In the genomic region with DNA sequence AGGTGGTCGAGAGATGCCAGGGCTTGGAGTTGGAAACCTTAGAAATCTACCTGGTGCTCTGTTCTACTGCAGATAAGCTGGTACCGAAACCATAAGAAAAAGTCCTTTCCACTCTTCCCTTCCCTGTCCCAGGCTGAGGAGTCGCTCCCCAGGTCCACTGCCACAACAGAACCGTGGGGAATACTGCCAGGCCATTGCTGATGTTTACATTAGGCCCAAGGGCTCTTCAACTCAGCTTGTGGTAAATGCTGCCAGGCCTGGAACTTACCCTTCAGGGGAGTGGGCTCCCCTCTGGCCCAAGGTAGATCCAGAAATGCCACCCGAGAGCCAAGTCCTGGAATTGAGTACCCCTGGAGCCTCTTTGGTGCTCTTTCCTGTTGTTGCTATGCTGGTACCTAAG, we compare ENCODE assay signal across 27 cellular contexts.
"Had no signal": no experiment of that assay in that cellular context is flagged by ENCODE, and none has a peak within 500 bp of the region (broad histone marks: within the 10 kb centered on the region; RNA-seq: fewer than 3 reads in every experiment).

No MANE protein-coding gene starts in this region.

- H3K27me3 ChIP-seq: colonic mucosa, gastrocnemius medialis, neural progenitor cell, sigmoid colon, spleen, suprapubic skin had no signal

- H3K4me3 Mint-ChIP-seq: dendritic cell treated with granulocyte-macrophage colony-stimulating factor and Interleukin-4, amounts not matched to agents 40 ng/mL and 50 ng/mL, for 4 days; endodermal cell; naive thymus-derived CD4-positive, alpha-beta T cell; nephron; neural progenitor cell; stimulated activated memory B cell treated with anti-CD40 and anti-IgM and Interleukin-4, amounts not matched to agents 10 μg/mL and 1 μg/mL and 100 μg/mL, for 72 hours had no signal

- H3K27ac ChIP-seq: colonic mucosa, epithelial cell of prostate, gastrocnemius medialis, neural progenitor cell, prostate gland, sigmoid colon, spleen, suprapubic skin had no signal

- H3K36me3 ChIP-seq: colonic mucosa, neural progenitor cell had no signal

- H3K27me3 Mint-ChIP-seq: dendritic cell treated with granulocyte-macrophage colony-stimulating factor and Interleukin-4, amounts not matched to agents 40 ng/mL and 50 ng/mL, for 4 days; naive thymus-derived CD4-positive, alpha-beta T cell; stimulated activated memory B cell treated with anti-CD40 and anti-IgM and Interleukin-4, amounts not matched to agents 10 μg/mL and 1 μg/mL and 100 μg/mL, for 72 hours had no signal

- H3K4me1 ChIP-seq: colonic mucosa, gastrocnemius medialis, prostate gland, sigmoid colon, spleen, suprapubic skin had no signal

- H3K27ac Mint-ChIP-seq: dendritic cell treated with granulocyte-macrophage colony-stimulating factor and Interleukin-4, amounts not matched to agents 40 ng/mL and 50 ng/mL, for 4 days; endodermal cell; nephron; neural progenitor cell; stimulated activated memory B cell treated with anti-CD40 and anti-IgM and Interleukin-4, amounts not matched to agents 10 μg/mL and 1 μg/mL and 100 μg/mL, for 72 hours had no signal

- DNase-seq: colonic mucosa; effector CD8-positive, alpha-beta T cell; endodermal cell; foreskin fibroblast; gastrocnemius medialis; head of caudate nucleus; kidney; mammary epithelial cell; mesendoderm; midbrain; naive thymus-derived CD4-positive, alpha-beta T cell; nucleus accumbens; right cardiac atrium; sigmoid colon; spleen; stimulated activated CD4-positive, alpha-beta T cell treated with anti-CD3 and anti-CD28 coated beads, Interleukin-4, amount 100 ng/mL, for 4 hours; stimulated activated naive CD8-positive, alpha-beta T cell treated with anti-CD3 and anti-CD28 coated beads, Interleukin-15, Interleukin-2, amounts not matched to agents 100 U/mL and 50 U/mL, for 24 hours; trophoblast cell had no signal

- H3K4me3 ChIP-seq: colonic mucosa, gastrocnemius medialis, neural progenitor cell, prostate gland, sigmoid colon, spleen, suprapubic skin had no signal

- H3K9me3 ChIP-seq: colonic mucosa, gastrocnemius medialis, prostate gland, sigmoid colon, suprapubic skin had no signal

- H3K4me1 Mint-ChIP-seq: endodermal cell; nephron; neural progenitor cell; stimulated activated memory B cell treated with anti-CD40 and anti-IgM and Interleukin-4, amounts not matched to agents 10 μg/mL and 1 μg/mL and 100 μg/mL, for 72 hours had no signal

- ATAC-seq: esophagus mucosa; gastrocnemius medialis; left lobe of liver; naive thymus-derived CD4-positive, alpha-beta T cell; right cardiac atrium; stimulated activated memory B cell treated with anti-CD40 and anti-IgM and Interleukin-4, amounts not matched to agents 10 μg/mL and 1 μg/mL and 100 μg/mL, for 72 hours; stimulated activated naive CD8-positive, alpha-beta T cell treated with anti-CD3 and anti-CD28 coated beads, Interleukin-15, Interleukin-2, amounts not matched to agents 100 U/mL and 50 U/mL, for 24 hours had no signal
